In genomic region chr17:57955183-57955952, GRCh38 we compare ENCODE assay signal across 8 cellular contexts. TPM values are rescaled to one million over a fixed set of nuclear protein-coding genes. Genes with fewer than 3 reads are reported as not detected.
DNase-seq lines count a peak whose midpoint lies in the region; ATAC-seq lines count a peak whose summit lies in the region.

Gene CUEDC1 (minus strand): TSS chr17:57955412. CDS start chr17:57885564, 69,848 bp downstream.

- ATAC-seq in GM19397 (IDR thresholded peaks at IDR 0.05; ENCODE audit: unreplicated experiment) (peak; percentile 49), HG03196 (IDR thresholded peaks at IDR 0.05; ENCODE audit: unreplicated experiment) (no peak)

- DNase-seq in AG08395 (ENCODE audit: low spot score) (peak; percentile 78), NCI-H1105 treated with DMSO at 0.1 percent for 48 hours (lab: John Stamatoyannopoulos, UW) (peak; percentile 33), cerebellum (ENCODE audit: low spot score) (peak; percentile 74), kidney glomerular epithelial cell (lab: John Stamatoyannopoulos, UW) (peak; percentile 19)
- DNase-seq in activated CD4-positive, CD25-positive, alpha-beta regulatory T cell treated with anti-CD3 and anti-CD28 coated beads, Interleukin-2, amount 50 U/mL, for 72 hours: peak; percentile 58
- peak; percentile 26 to 60 for DNase-seq in stimulated activated CD4-positive, alpha-beta T cell treated with anti-CD3 and anti-CD28 coated beads, Interleukin-15, amount 100 ng/mL, for 1 hour (ENCODE audit: low read depth in 1 of 2, low spot score in 1 of 2)

RNA-seq across cellular contexts. Expression of gene CUEDC1, which starts in this region (rescaled TPM):
- 13.3 TPM for total RNA-seq in cerebellum

Comparison
In these comparisons a context has a peak if more than half of its experiments do, and no peak if none do; other contexts are left out.
1. DNase-seq: peak in every context shown above with its lines; median percentile 78 in AG08395; 74 in cerebellum; 58 in activated CD4-positive, CD25-positive, alpha-beta regulatory T cell treated with anti-CD3 and anti-CD28 coated beads, Interleukin-2, amount 50 U/mL, for 72 hours; 43 in stimulated activated CD4-positive, alpha-beta T cell treated with anti-CD3 and anti-CD28 coated beads, Interleukin-15, amount 100 ng/mL, for 1 hour; 33 in NCI-H1105 treated with DMSO at 0.1 percent for 48 hours; 19 in kidney glomerular epithelial cell.